8 cellular contexts compared by ENCODE assay signal in genomic region chr18:2655153-2655953, GRCh38.
DNase-seq lines count a peak whose midpoint lies in the region; ATAC-seq lines count a peak whose summit lies in the region.

Gene SMCHD1 (plus strand): TSS chr18:2655726. CDS start chr18:2656076, 350 bp downstream.

- peaks cover 10% of the 10 kb centered on the region for H3K36me3 Mint-ChIP-seq in memory B cell

- peak within 1 kb of the TSS; percentile 99 for H3K27ac Mint-ChIP-seq in memory B cell

- peaks cover 6% of the 10 kb centered on the region for H3K36me3 ChIP-seq in effector memory CD4-positive, alpha-beta T cell (ENCODE audit: control insufficient read depth, insufficient read depth, low read length)

- peaks cover 17% of the 10 kb centered on the region for H3K4me1 Mint-ChIP-seq in memory B cell

- no peaks in the 10 kb centered on the region for H3K9me3 ChIP-seq in effector memory CD4-positive, alpha-beta T cell (ENCODE audit: control insufficient read depth, low read length)

- DNase-seq in COLO668 (lab: John Stamatoyannopoulos, UW; ENCODE audit: unreplicated experiment): peak; percentile 94
- DNase-seq in HPDE6-E6E7 (ENCODE audit: extremely low spot score): peak; percentile 56
- DNase-seq in NOMO-1 (lab: John Stamatoyannopoulos, UW; ENCODE audit: unreplicated experiment in 2 of 2): peak; percentile 75 to 81
- peak; percentile 84 to 86 for DNase-seq in activated CD8-positive, alpha-beta memory T cell treated with anti-CD3 and anti-CD28 coated beads for 4 hours (ENCODE audit: low read depth in 2 of 2)
- peak; percentile 81 to 86 (median 85) for DNase-seq in effector memory CD4-positive, alpha-beta T cell
- DNase-seq in memory B cell (ENCODE audit: low spot score in 2 of 2): peak; percentile 90 to 91
- peak; percentile 86 for DNase-seq in stimulated activated CD8-positive, alpha-beta memory T cell treated with anti-CD3 and anti-CD28 coated beads, Interleukin-12 subunit alpha, Interleukin-12 subunit beta, amount 100 ng/mL, for 24 hours (ENCODE audit: extremely low read depth)

- no peaks in the 10 kb centered on the region for H3K27me3 ChIP-seq in effector memory CD4-positive, alpha-beta T cell (replicated peaks; ENCODE audit: control insufficient read depth, insufficient read depth, low read length, poor library complexity, severe bottlenecking)

- ATAC-seq in GM19467 (IDR thresholded peaks at IDR 0.05; ENCODE audit: unreplicated experiment): peak; percentile 62
- peak; percentile 67 for ATAC-seq in memory B cell (ENCODE audit: low read depth)

- peak within 1 kb of the TSS; percentile 99 for H3K27ac ChIP-seq in effector memory CD4-positive, alpha-beta T cell (ENCODE audit: insufficient read depth, low read length, poor library complexity, severe bottlenecking)

- peaks cover 16% of the 10 kb centered on the region for H3K4me1 ChIP-seq in effector memory CD4-positive, alpha-beta T cell (ENCODE audit: control insufficient read depth, insufficient read depth, low read length, poor library complexity, severe bottlenecking)

- no peaks in the 10 kb centered on the region for H3K9me3 Mint-ChIP-seq in memory B cell

- peak within 1 kb of the TSS; percentile 98 for H3K4me3 ChIP-seq in effector memory CD4-positive, alpha-beta T cell (ENCODE audit: insufficient read depth, low read depth, low read length, poor library complexity, severe bottlenecking)

- peak within 1 kb of the TSS; percentile 96 for H3K4me3 Mint-ChIP-seq in memory B cell

- H3K27me3 Mint-ChIP-seq in memory B cell: no peaks in the 10 kb centered on the region

Comparison
In these comparisons a context has a peak if more than half of its experiments do, and no peak if none do; other contexts are left out.
1. Peak in every context shown above with its lines: DNase-seq, ATAC-seq, H3K4me3 ChIP-seq and H3K27ac ChIP-seq.